10 cellular contexts compared by ENCODE assay signal in the genomic region with DNA sequence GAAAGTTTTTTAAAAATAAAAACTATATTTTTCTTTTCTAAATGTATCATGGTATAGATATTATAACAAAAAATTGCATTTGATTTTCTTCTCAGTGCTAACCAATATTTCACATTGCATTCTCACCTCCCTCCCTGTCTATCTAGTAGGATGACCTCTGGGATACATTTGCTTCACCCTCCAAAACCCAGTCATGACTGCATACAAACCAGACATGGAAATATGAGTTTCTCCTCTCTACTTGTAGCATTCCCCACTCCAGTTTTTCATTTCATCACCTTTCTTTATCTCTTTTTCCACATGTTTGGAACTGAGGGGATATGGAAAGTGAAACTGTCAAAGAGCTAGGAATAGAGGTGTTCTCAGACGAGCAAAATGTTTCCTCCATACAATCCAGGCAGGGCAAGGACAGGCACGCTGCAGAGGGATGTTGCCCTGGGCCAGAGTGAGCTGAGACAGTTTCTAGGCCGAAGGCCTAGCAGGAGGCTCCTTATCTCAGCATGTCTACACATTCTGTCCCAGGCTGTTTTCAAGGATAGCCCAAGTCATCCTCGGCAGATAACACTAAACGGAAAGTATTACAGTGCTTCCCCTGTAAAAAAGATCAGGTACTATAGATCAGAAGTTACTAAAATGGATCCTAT. TPM values are rescaled to one million over a fixed set of nuclear protein-coding genes. Genes with fewer than 3 reads are reported as not detected.
DNase-seq lines count a peak whose midpoint lies in the region; ATAC-seq and TF ChIP-seq lines count a peak whose summit lies in the region.
"Had no signal": no experiment of that assay in that cellular context is flagged by ENCODE, and none has a peak within 500 bp of the region (broad histone marks: within the 10 kb centered on the region; RNA-seq: fewer than 3 reads in every experiment).

No MANE protein-coding gene starts in this region.

- peak overlapping the region; percentile 87 for H3K27ac ChIP-seq in osteoblast (ENCODE audit: low read depth, low read length)
- H3K27ac ChIP-seq: C4-2B had no signal

- peak overlapping the region; percentile 90 for H2AFZ ChIP-seq in osteoblast (ENCODE audit: low read length)

- no peak for TF ChIP-seq CTCF in osteoblast (IDR thresholded peaks at IDR 0.05; ENCODE audit: extremely low read depth, low read depth, low read length)

- ATAC-seq in Right ventricle myocardium inferior (peak; percentile 89), HG02642 (IDR thresholded peaks at IDR 0.05; ENCODE audit: poor library complexity, unreplicated experiment) (no peak)
- ATAC-seq: activated T-helper 17 cell treated with anti-CD3 and anti-CD28 coated beads, Interleukin-2, amount 50 U/mL, for 72 hours had no signal

- H4K20me1 ChIP-seq in osteoblast (ENCODE audit: insufficient read depth, low read length), result no peaks in the 10 kb centered on the region

- peak overlapping the region; percentile 60 for H3K4me3 ChIP-seq in osteoblast (ENCODE audit: insufficient read depth, low read length)

- DNase-seq in CMK (ENCODE audit: low read depth) (peak; percentile 26), UCSD-AML1 (lab: John Stamatoyannopoulos, UW; ENCODE audit: unreplicated experiment) (peak; percentile 10), Right ventricle myocardium inferior (ENCODE audit: missing footprints) (peak; percentile 68), osteoblast (ENCODE audit: insufficient read length, low spot score, missing footprints) (peak; percentile 41), NCI-H2171 (lab: John Stamatoyannopoulos, UW) (no peak), NCI-H2196 (lab: John Stamatoyannopoulos, UW; ENCODE audit: unreplicated experiment) (no peak), NCI-H1105 treated with DMSO at 0.1 percent for 48 hours (lab: John Stamatoyannopoulos, UW) (no peak)

- H3K4me2 ChIP-seq in osteoblast (ENCODE audit: insufficient read depth, low read length), result peak overlapping the region; percentile 87

- H3K9me3 ChIP-seq in osteoblast (ENCODE audit: low read depth, low read length), result no peaks in the 10 kb centered on the region

- H3K4me1 ChIP-seq in osteoblast (ENCODE audit: insufficient read depth, low read length), result peaks cover 15% of the 10 kb centered on the region

- intact Hi-C loops in Right ventricle myocardium inferior (cut with DNase I), result no loop called here

- peaks cover 3% of the 10 kb centered on the region for H3K79me2 ChIP-seq in osteoblast (ENCODE audit: insufficient read depth, low read length)

- no peaks in the 10 kb centered on the region for H3K36me3 ChIP-seq in osteoblast (ENCODE audit: insufficient read depth, low read length)

- no peaks in the 10 kb centered on the region for H3K27me3 ChIP-seq in osteoblast (ENCODE audit: insufficient read depth, low read length)

RNA-seq across cellular contexts. Expression of gene MEF2C, which starts 46.7 kb away (rescaled TPM):
- total RNA-seq in Right ventricle myocardium inferior (46.7 TPM), osteoblast (9.4 and 13.4 TPM in 2 replicates)

Comparison
In these comparisons a context has a peak if more than half of its experiments do, and no peak if none do; other contexts are left out.
1. DNase-seq: peak in CMK (single experiment), UCSD-AML1 (single experiment), Right ventricle myocardium inferior (single experiment) and osteoblast (single experiment); none in NCI-H2171 (single experiment), NCI-H2196 (single experiment) and NCI-H1105 treated with DMSO at 0.1 percent for 48 hours (single experiment).